In genomic region chr1:25697426-25698220, GRCh38 we compare ENCODE assay signal across 12 cellular contexts.
DNase-seq lines count a peak whose midpoint lies in the region; ATAC-seq and TF ChIP-seq lines count a peak whose summit lies in the region.
"Had no signal": no experiment of that assay in that cellular context is flagged by ENCODE, and none has a peak within 500 bp of the region (broad histone marks: within the 10 kb centered on the region; RNA-seq: fewer than 3 reads in every experiment).

No MANE protein-coding gene starts in this region.

- no peak overlapping the region for H4K8ac ChIP-seq in mesenchymal stem cell (ENCODE audit: low read length)

- no peak overlapping the region for H2AFZ ChIP-seq in mesenchymal stem cell (ENCODE audit: low read depth, low read length)

- peak overlapping the region in 1 of 2 experiments; percentile 19 for H3K14ac ChIP-seq in mesenchymal stem cell (ENCODE audit: low read length in 2 of 2)

- BruUV-seq in Caco-2 (replicated peaks; lab: Mats Ljungman, UMichigan): no TSS peak

- peak overlapping the region; percentile 36 for H4K91ac ChIP-seq in mesenchymal stem cell (ENCODE audit: low read length)

- CTCF ChIA-PET in Caco-2 (lab: Charles Lee): no interaction called here

- H2BK15ac ChIP-seq in mesenchymal stem cell (ENCODE audit: low read depth, poor library complexity, severe bottlenecking): peak overlapping the region; percentile 90

- H3K4me3 ChIP-seq in mesenchymal stem cell (ENCODE audit: insufficient read depth in 1 of 2, low read depth in 1 of 2, low read length in 2 of 2) (no peak overlapping the region), uterus (no peak overlapping the region), SJCRH30 (no peak overlapping the region), Caco-2 (ENCODE audit: low read depth, low read length) (no peak overlapping the region)

- H3K9ac ChIP-seq in mesenchymal stem cell (ENCODE audit: low read length): peak overlapping the region; percentile 11

- peaks cover 67% of the 10 kb centered on the region for H3K4me1 Mint-ChIP-seq in activated naive CD4-positive, alpha-beta T cell treated with anti-CD3 and anti-CD28 coated beads, Interleukin-2, amount 50 U/mL, for 24 hours
- H3K4me1 Mint-ChIP-seq in Caco-2 (ENCODE audit: low read depth, unreplicated experiment): peaks cover 7% of the 10 kb centered on the region

- H3K36me3 Mint-ChIP-seq in activated naive CD4-positive, alpha-beta T cell treated with anti-CD3 and anti-CD28 coated beads, Interleukin-2, amount 50 U/mL, for 24 hours: peaks cover 2% of the 10 kb centered on the region
- H3K36me3 Mint-ChIP-seq in Caco-2 (ENCODE audit: insufficient read depth, unreplicated experiment): no peaks in the 10 kb centered on the region

- H3K23ac ChIP-seq in mesenchymal stem cell (ENCODE audit: low read length in 2 of 2): no peak overlapping the region

- ATAC-seq in GM21825 (IDR thresholded peaks at IDR 0.05; ENCODE audit: unreplicated experiment): no peak

- peak overlapping the region; percentile 8 for H3K4me3 Mint-ChIP-seq in activated naive CD4-positive, alpha-beta T cell treated with anti-CD3 and anti-CD28 coated beads, Interleukin-2, amount 50 U/mL, for 24 hours
- H3K4me3 Mint-ChIP-seq in Caco-2 (ENCODE audit: unreplicated experiment): no peak overlapping the region
- H3K4me3 Mint-ChIP-seq: CD14-positive monocyte had no signal

- H3K4me1 ChIP-seq in mesenchymal stem cell (ENCODE audit: control insufficient read depth, insufficient read depth, low read depth, low read length): peaks cover 26% of the 10 kb centered on the region
- peaks cover 23 to 29% of the 10 kb centered on the region in 2 donors for H3K4me1 ChIP-seq in uterus
- H3K4me1 ChIP-seq in SJCRH30: peaks cover 18% of the 10 kb centered on the region
- no peaks in the 10 kb centered on the region for H3K4me1 ChIP-seq in Caco-2

- H3K4ac ChIP-seq in mesenchymal stem cell (ENCODE audit: low read depth in 1 of 2, low read length in 2 of 2): peak overlapping the region; percentile 27 to 52

- intact Hi-C loops in uterus (cut with DNase I; ENCODE audit: low total_unique reads) (no loop called here), Caco-2 (cut with micrococcal nuclease; ENCODE audit: unreplicated experiment) (no loop called here)

- H3K27me3 ChIP-seq in mesenchymal stem cell (ENCODE audit: control insufficient read depth in 1 of 2, insufficient read depth in 1 of 2, low read length in 2 of 2): no peaks in the 10 kb centered on the region
- no peaks in the 10 kb centered on the region for H3K27me3 ChIP-seq in uterus
- no peaks in the 10 kb centered on the region for H3K27me3 ChIP-seq in SJCRH30
- no peaks in the 10 kb centered on the region for H3K27me3 ChIP-seq in Caco-2 (replicated peaks; ENCODE audit: control insufficient read depth, insufficient read depth, low read length)

- WGBS in mesenchymal stem cell: 91% methylated on average over 10 of the region's 10 CpGs

- H3K9me3 ChIP-seq in mesenchymal stem cell (ENCODE audit: control insufficient read depth, low read length) (no peaks in the 10 kb centered on the region), uterus (no peaks in the 10 kb centered on the region), SJCRH30 (replicated peaks) (no peaks in the 10 kb centered on the region), Caco-2 (no peaks in the 10 kb centered on the region)

- H3K27ac Mint-ChIP-seq in activated naive CD4-positive, alpha-beta T cell treated with anti-CD3 and anti-CD28 coated beads, Interleukin-2, amount 50 U/mL, for 24 hours: peak overlapping the region; percentile 75
- H3K27ac Mint-ChIP-seq in Caco-2 (ENCODE audit: unreplicated experiment): no peak overlapping the region

- no peaks in the 10 kb centered on the region for H3K27me3 Mint-ChIP-seq in activated naive CD4-positive, alpha-beta T cell treated with anti-CD3 and anti-CD28 coated beads, Interleukin-2, amount 50 U/mL, for 24 hours
- no peaks in the 10 kb centered on the region for H3K27me3 Mint-ChIP-seq in Caco-2 (ENCODE audit: insufficient read depth, unreplicated experiment)

- no peak for TF ChIP-seq POLR2A in uterus (IDR thresholded peaks at IDR 0.05)

- TF ChIP-seq CTCF in uterus (IDR thresholded peaks at IDR 0.05) (no peak), Caco-2 (IDR thresholded peaks at IDR 0.05; ENCODE audit: insufficient read depth in 1 of 2, low read depth in 1 of 2, low read length in 1 of 2, severe bottlenecking in 1 of 2, unreplicated experiment in 1 of 2) (no peak)

- peak overlapping the region; percentile 50 for H2BK120ac ChIP-seq in mesenchymal stem cell (ENCODE audit: low read depth, low read length)

- DNase-seq in stimulated activated CD4-positive, alpha-beta T cell treated with anti-CD3 and anti-CD28 coated beads, Interleukin-15, amount 100 ng/mL, for 24 hours: peak; percentile 35
- no peak for DNase-seq in stimulated activated CD4-positive, alpha-beta T cell treated with anti-CD3 and anti-CD28 coated beads, Interleukin-4, amount 100 ng/mL, for 4 hours
- DNase-seq in mesenchymal stem cell (no peak), uterus (no peak), SJCRH30 (no peak), Caco-2 (no peak)
- DNase-seq: NCI-H1436, NCI-H82, SIG-M5 had no signal

- no peaks in the 10 kb centered on the region for H3K79me1 ChIP-seq in mesenchymal stem cell (replicated peaks; ENCODE audit: low read length, poor library complexity, severe bottlenecking)

- no peaks in the 10 kb centered on the region for H3K9me3 Mint-ChIP-seq in activated naive CD4-positive, alpha-beta T cell treated with anti-CD3 and anti-CD28 coated beads, Interleukin-2, amount 50 U/mL, for 24 hours
- no peaks in the 10 kb centered on the region for H3K9me3 Mint-ChIP-seq in Caco-2 (ENCODE audit: unreplicated experiment)
- H3K9me3 Mint-ChIP-seq: CD14-positive monocyte had no signal

- peak overlapping the region; percentile 63 for H2AK5ac ChIP-seq in mesenchymal stem cell (ENCODE audit: low read length, severe bottlenecking)

- peak overlapping the region; percentile 73 to 77 for H3K18ac ChIP-seq in mesenchymal stem cell (ENCODE audit: low read depth in 1 of 2, low read length in 2 of 2)

- H3K27ac ChIP-seq in mesenchymal stem cell (ENCODE audit: low read length, poor library complexity, severe bottlenecking): no peak overlapping the region
- H3K27ac ChIP-seq in uterus: peak overlapping the region; percentile 90
- H3K27ac ChIP-seq in SJCRH30: no peak overlapping the region

- no peak overlapping the region for H2BK5ac ChIP-seq in mesenchymal stem cell (ENCODE audit: low read depth, low read length, poor library complexity, severe bottlenecking)

- H3K36me3 ChIP-seq in mesenchymal stem cell (ENCODE audit: control insufficient read depth in 1 of 2, insufficient read depth in 2 of 2, low read depth in 1 of 2, low read length in 2 of 2) (no peaks in the 10 kb centered on the region), uterus (no peaks in the 10 kb centered on the region), SJCRH30 (peaks cover 5% of the 10 kb centered on the region; the same call in 1 of the 2 replicates), Caco-2 (ENCODE audit: control insufficient read depth, insufficient read depth, low read length) (no peaks in the 10 kb centered on the region)

- peak overlapping the region; percentile 34 to 84 for H2BK12ac ChIP-seq in mesenchymal stem cell (ENCODE audit: low read length in 2 of 2)

- POLR2A ChIA-PET in Caco-2 (lab: Charles Lee): interaction anchor here (0.6 kb wide), 1 partner anchor 33 kb away, joined by 6 read pairs; no protein-coding TSS in a partner anchor

- no peak overlapping the region for H3K4me2 ChIP-seq in mesenchymal stem cell (ENCODE audit: low read length, poor library complexity, severe bottlenecking)

Comparison
In these comparisons a context has a peak if more than half of its experiments do, and no peak if none do; other contexts are left out.
1. H3K27ac ChIP-seq: peak in uterus (2 of 2); none in mesenchymal stem cell (single experiment) and SJCRH30 (single experiment).